Comparison of ENCODE assay signal across 1 cellular context in genomic region chr12:120980800-120981368, GRCh38.
A peak's percentile ranks its signal among the peaks of the same experiment; 100 is the strongest.
TF ChIP-seq lines count a peak whose summit lies in the region.

No MANE protein-coding gene starts in this region.

TF ChIP-seq in HepG2, 621 proteins besides CTCF, POLR2A, EP300 and RAD21 (continued from another document):
- TF ChIP-seq ELK4 (CRISPR knock-in tag; IDR thresholded peaks at IDR 0.05; ENCODE audit: borderline replicate concordance) (no peak), SOX6 (IDR thresholded peaks at IDR 0.05) (no peak), SOX6 (CRISPR knock-in tag; IDR thresholded peaks at IDR 0.05) (peak; percentile 88), TCF7 (IDR thresholded peaks at IDR 0.05; ENCODE audit: low read depth) (peak; percentile 39; the same call in 1 of the 2 replicates), POLR2G (IDR thresholded peaks at IDR 0.05; ENCODE audit: low read depth, low read length) (peak; percentile 66; the same call in 1 of the 2 replicates), KAT8 (CRISPR knock-in tag; IDR thresholded peaks at IDR 0.05) (peak; percentile 26; the same call in 1 of the 2 replicates), ZNF614 (CRISPR knock-in tag; IDR thresholded peaks at IDR 0.05; ENCODE audit: borderline replicate concordance) (0 out of 2 replicates have a peak, but pooled peaks have one; percentile 8), PPARG (CRISPR knock-in tag; conservative IDR thresholded peaks at IDR 0.05) (0 out of 2 replicates have a peak, but pooled peaks have one; percentile 25), RARA (CRISPR knock-in tag; IDR thresholded peaks at IDR 0.05) (peak; percentile 41; the same call in 1 of the 2 replicates), TAF1 (CRISPR knock-in tag; IDR thresholded peaks at IDR 0.05) (peak; percentile 46), ZBTB46 (CRISPR knock-in tag; IDR thresholded peaks at IDR 0.05; ENCODE audit: borderline replicate concordance) (0 out of 2 replicates have a peak, but pooled peaks have one; percentile 12), WIZ (CRISPR knock-in tag; IDR thresholded peaks at IDR 0.05) (0 out of 2 replicates have a peak, but pooled peaks have one; percentile 21), RBFOX2 (IDR thresholded peaks at IDR 0.05; ENCODE audit: low read depth, low read length) (peak; percentile 61), ZNF292 (CRISPR knock-in tag; IDR thresholded peaks at IDR 0.05; ENCODE audit: borderline replicate concordance, low read depth) (peak; percentile 13; the same call in 1 of the 2 replicates), FOXP4 (CRISPR knock-in tag; IDR thresholded peaks at IDR 0.05) (peak; percentile 70)
- TF ChIP-seq, protein P1, sequence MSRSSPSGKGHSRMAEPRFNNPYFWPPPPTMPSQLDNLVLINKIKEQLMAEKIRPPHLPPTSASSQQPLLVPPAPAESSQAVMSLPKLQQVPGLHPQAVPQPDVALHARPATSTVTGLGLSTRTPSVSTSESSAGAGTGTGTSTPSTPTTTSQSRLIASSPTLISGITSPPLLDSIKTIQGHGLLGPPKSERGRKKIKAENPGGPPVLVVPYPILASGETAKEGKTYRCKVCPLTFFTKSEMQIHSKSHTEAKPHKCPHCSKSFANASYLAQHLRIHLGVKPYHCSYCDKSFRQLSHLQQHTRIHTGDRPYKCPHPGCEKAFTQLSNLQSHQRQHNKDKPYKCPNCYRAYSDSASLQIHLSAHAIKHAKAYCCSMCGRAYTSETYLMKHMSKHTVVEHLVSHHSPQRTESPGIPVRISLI (CRISPR knock-in tag; IDR thresholded peaks at IDR 0.05; ENCODE audit: borderline replicate concordance) = peak; percentile 35; the same call in 1 of the 2 replicates
- TF ChIP-seq, protein P2, sequence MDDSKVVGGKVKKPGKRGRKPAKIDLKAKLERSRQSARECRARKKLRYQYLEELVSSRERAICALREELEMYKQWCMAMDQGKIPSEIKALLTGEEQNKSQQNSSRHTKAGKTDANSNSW (CRISPR knock-in tag; IDR thresholded peaks at IDR 0.05; ENCODE audit: borderline replicate concordance) = no peak
TF ChIP-seq in HepG2: peak in this region for 42.
